In genomic region chr12:1533602-1534304, GRCh38 we compare ENCODE assay signal across 8 cellular contexts.
DNase-seq lines count a peak whose midpoint lies in the region; ATAC-seq and TF ChIP-seq lines count a peak whose summit lies in the region.

No MANE protein-coding gene starts in this region.

- no peaks in the 10 kb centered on the region for H4K20me1 ChIP-seq in PC-9 (ENCODE audit: insufficient read depth)

- no peak overlapping the region for H3K4me2 ChIP-seq in PC-9

- no peaks in the 10 kb centered on the region for H3K9me3 Mint-ChIP-seq in Calu3 (ENCODE audit: low read depth, unreplicated experiment)

- TF ChIP-seq EP300 in upper lobe of left lung (IDR thresholded peaks at IDR 0.05), result no peak

- WGBS in upper lobe of left lung, 2 donors, result 26 to 42% methylated on average over 12 to 16 of the region's 16 CpGs

- H3F3A ChIP-seq in PC-9 (ENCODE audit: insufficient read depth, low read depth), result no peaks in the 10 kb centered on the region

- H3K27me3 ChIP-seq in upper lobe of left lung (peaks cover 0 to 31% (median 17%) of the 10 kb centered on the region in 4 donors), PC-9 (ENCODE audit: insufficient read depth, low read depth) (peaks cover 35% of the 10 kb centered on the region)

- CTCF ChIA-PET in Calu3 (lab: Charles Lee) (interaction anchor here (0.7 to 1.0 kb wide), 2 partner anchors 25 to 584 kb away, joined by 3 to 4 read pairs; partner anchors contain the start of gene RAD52), PC-9 (lab: Charles Lee) (no interaction called here)

- H3K4me3 Mint-ChIP-seq in Calu3 (ENCODE audit: low read depth, unreplicated experiment), result no peak overlapping the region

- peak; percentile 47 for ATAC-seq in HG03196 (IDR thresholded peaks at IDR 0.05; ENCODE audit: unreplicated experiment)
- no peak for ATAC-seq in left colon
- ATAC-seq in upper lobe of left lung (ENCODE audit: low FRiP score in 2 of 2), result no peak

- TF ChIP-seq CTCF in Calu3 (IDR thresholded peaks at IDR 0.05; ENCODE audit: unreplicated experiment), result no peak
- TF ChIP-seq CTCF in upper lobe of left lung (IDR thresholded peaks at IDR 0.05), result no peak
- no peak for TF ChIP-seq CTCF in PC-9 (conservative IDR thresholded peaks at IDR 0.05)

- no peak overlapping the region for H3K27ac Mint-ChIP-seq in Calu3 (ENCODE audit: unreplicated experiment)

- BruUV-seq in Calu3 (replicated peaks; lab: Mats Ljungman, UMichigan) (no TSS peak), PC-9 (replicated peaks; lab: Mats Ljungman, UMichigan) (no TSS peak)

- H3K36me3 ChIP-seq in upper lobe of left lung (no peaks in the 10 kb centered on the region), PC-9 (ENCODE audit: low read depth) (no peaks in the 10 kb centered on the region)

- H3K36me3 Mint-ChIP-seq in Calu3 (ENCODE audit: insufficient read depth, unreplicated experiment), result no peaks in the 10 kb centered on the region

- H3K9me3 ChIP-seq in upper lobe of left lung (no peaks in the 10 kb centered on the region), PC-9 (ENCODE audit: insufficient read depth, low read depth) (no peaks in the 10 kb centered on the region)

- no peak overlapping the region for H2AFZ ChIP-seq in PC-9

- H3K4me1 Mint-ChIP-seq in Calu3 (ENCODE audit: low read depth, unreplicated experiment), result peaks cover 12% of the 10 kb centered on the region

- H3K27ac ChIP-seq in upper lobe of left lung (no peak overlapping the region), PC-9 (no peak overlapping the region)

- no peaks in the 10 kb centered on the region for H3K9me2 ChIP-seq in PC-9 (ENCODE audit: insufficient read depth)

- peaks cover 81% of the 10 kb centered on the region for H3K27me3 Mint-ChIP-seq in Calu3 (ENCODE audit: unreplicated experiment)

- no peaks in the 10 kb centered on the region for H3K79me2 ChIP-seq in PC-9 (ENCODE audit: low read depth)

- H3K4me1 ChIP-seq in upper lobe of left lung (peaks cover 7 to 29% (median 11%) of the 10 kb centered on the region in 4 donors), PC-9 (replicated peaks; ENCODE audit: insufficient read depth) (no peaks in the 10 kb centered on the region)

- H3K4me3 ChIP-seq in upper lobe of left lung, result no peak overlapping the region
- no peak overlapping the region for H3K4me3 ChIP-seq in PC-9

- DNase-seq in Calu3, result peak; percentile 23
- peak; percentile 68 for DNase-seq in GM19238 (ENCODE audit: insufficient read length, low spot score)
- DNase-seq in activated CD4-positive, CD25-positive, alpha-beta regulatory T cell treated with anti-CD3 and anti-CD28 coated beads, Interleukin-2, amount 50 U/mL, for 72 hours, result peak; percentile 62
- DNase-seq in left colon, result peak; percentile 36 to 42
- no peak for DNase-seq in RKO (ENCODE audit: low spot score)
- no peak for DNase-seq in upper lobe of left lung
- DNase-seq in PC-9, result no peak

- POLR2A ChIA-PET in PC-9 (lab: Charles Lee; ENCODE audit: unreplicated experiment), result no interaction called here

- no peak for TF ChIP-seq POLR2A in upper lobe of left lung (IDR thresholded peaks at IDR 0.05)

- intact Hi-C loops in Calu3 (cut with micrococcal nuclease; ENCODE audit: unreplicated experiment) (no loop called here), left colon (cut with DNase I, micrococcal nuclease) (no loop called here), PC-9 (cut with micrococcal nuclease; ENCODE audit: unreplicated experiment) (no loop called here)

Comparison
In these comparisons a context has a peak if more than half of its experiments do, and no peak if none do; other contexts are left out.
1. DNase-seq: peak in Calu3 (single experiment), GM19238 (single experiment), activated CD4-positive, CD25-positive, alpha-beta regulatory T cell treated with anti-CD3 and anti-CD28 coated beads, Interleukin-2, amount 50 U/mL, for 72 hours (single experiment) and left colon (2 of 2); none in RKO (single experiment), upper lobe of left lung (0 of 2) and PC-9 (0 of 2).